8 cellular contexts compared by ENCODE assay signal in the genomic region with DNA sequence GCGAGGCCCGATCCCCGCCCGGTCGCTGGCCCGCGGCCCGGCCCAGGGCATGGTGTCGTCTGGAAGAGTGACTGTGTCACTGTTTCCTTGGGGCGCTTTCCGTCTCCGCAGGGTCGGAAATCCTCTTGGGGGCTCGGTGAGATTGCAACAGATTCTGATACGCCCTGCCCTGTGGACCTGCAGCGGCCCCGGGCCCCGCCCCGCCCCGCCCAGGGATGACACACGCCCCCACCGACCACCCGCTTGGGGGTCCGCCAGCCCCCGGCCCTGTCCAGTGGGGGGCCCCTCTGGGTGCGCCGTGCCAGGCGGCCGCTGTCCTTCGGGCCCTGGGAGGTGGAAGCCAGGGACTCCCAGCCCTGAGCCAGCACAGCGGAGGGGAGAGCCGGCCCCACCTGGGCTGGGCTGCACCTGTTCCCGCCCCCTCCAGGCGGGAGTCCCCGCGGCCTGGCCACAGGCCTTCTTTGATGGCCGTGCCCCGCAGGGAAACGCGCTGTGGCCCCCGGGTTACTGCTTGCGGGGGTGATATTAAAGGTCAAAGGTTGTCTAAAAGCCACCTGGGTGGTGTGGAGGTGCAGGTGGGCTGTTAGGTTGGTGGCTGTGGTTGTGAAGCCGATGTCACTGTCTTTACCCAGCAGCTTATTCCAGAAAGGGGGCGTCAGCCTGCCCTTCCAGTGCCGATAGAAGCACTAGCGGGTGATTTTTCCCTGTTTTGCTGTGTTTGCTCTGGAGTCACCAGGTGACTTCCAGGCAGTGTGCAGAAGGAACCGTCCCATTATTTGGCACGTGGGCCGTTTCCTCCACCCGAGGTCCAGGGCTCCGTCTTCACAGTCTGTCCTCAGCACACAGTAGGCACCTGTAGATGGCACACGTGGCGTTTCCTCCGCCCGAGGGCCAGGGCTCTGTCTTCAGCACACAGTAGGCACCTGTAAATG. TPM values are rescaled to one million over a fixed set of nuclear protein-coding genes. Genes with fewer than 3 reads are reported as not detected.
DNase-seq lines count a peak whose midpoint lies in the region; ATAC-seq and TF ChIP-seq lines count a peak whose summit lies in the region.

No MANE protein-coding gene starts in this region.

- peaks cover 6 to 7% of the 10 kb centered on the region in 2 donors for H3K27me3 Mint-ChIP-seq in CD8-positive, alpha-beta memory T cell

- H3K4me1 Mint-ChIP-seq in CD8-positive, alpha-beta memory T cell, result peaks cover 20 to 22% (median 22%) of the 10 kb centered on the region in 3 donors

- peaks cover 19% of the 10 kb centered on the region for H3K27me3 ChIP-seq in CD8-positive, alpha-beta memory T cell (ENCODE audit: insufficient read depth, low read length, poor library complexity, severe bottlenecking)
- H3K27me3 ChIP-seq in HCT116 (ENCODE audit: insufficient read depth, low read length) (no peaks in the 10 kb centered on the region), muscle layer of colon (ENCODE audit: control insufficient read depth in 1 of 2, insufficient read depth in 2 of 2, low read length in 2 of 2) (peaks cover 2 to 30% of the 10 kb centered on the region in 2 donors)

- DNase-seq in CD8-positive, alpha-beta memory T cell, result peak; percentile 20 to 61 (median 36)
- no peak for DNase-seq in HCT116 (ENCODE audit: low read depth, low spot score)
- DNase-seq in SK-N-MC (ENCODE audit: low read depth, low spot score), result no peak
- no peak for DNase-seq in choroid plexus epithelial cell (ENCODE audit: low read depth)
- DNase-seq in SW 1271 (lab: John Stamatoyannopoulos, UW), result no peak
- DNase-seq in NCI-H1105 (lab: John Stamatoyannopoulos, UW), result no peak
- no peak for DNase-seq in superior temporal gyrus (ENCODE audit: extremely low spot score)

- no peak for TF ChIP-seq RAD21 in HCT116 (IDR thresholded peaks at IDR 0.05; ENCODE audit: low read depth)

- peaks cover 0 to 2% (median 0%) of the 10 kb centered on the region in 3 donors for H3K36me3 Mint-ChIP-seq in CD8-positive, alpha-beta memory T cell

- ATAC-seq in HCT116, result peak; percentile 57

- peak overlapping the region in 4 of 8 donors; percentile 4 to 81 (median 30) for H3K27ac Mint-ChIP-seq in CD8-positive, alpha-beta memory T cell

- CTCF ChIA-PET in CD8-positive, alpha-beta memory T cell (lab: Charles Lee), result interaction anchor here (1.0 to 1.5 kb wide), 4 partner anchors 11 to 223 kb away, joined by 3 to 6 read pairs (median 4); no protein-coding TSS in a partner anchor
- CTCF ChIA-PET in HCT116 (lab: Charles Lee), result interaction anchor here (1.0 to 1.2 kb wide), 2 partner anchors 16 to 281 kb away, joined by 3 to 4 read pairs; partner anchors contain the start of gene TEDC2

- H3K79me2 ChIP-seq in HCT116 (ENCODE audit: insufficient read depth, low read length), result peaks cover 36% of the 10 kb centered on the region; the same call in 1 of the 2 replicates

- intact Hi-C loops in HCT116 (cut with micrococcal nuclease), result no loop called here

- no peaks in the 10 kb centered on the region for H3K9me2 ChIP-seq in HCT116 (ENCODE audit: insufficient read depth)

- no peaks in the 10 kb centered on the region for H4K20me1 ChIP-seq in HCT116 (ENCODE audit: insufficient read depth)

- H3K9ac ChIP-seq in HCT116 (ENCODE audit: low read length) (peak overlapping the region; percentile 67), SK-N-MC (ENCODE audit: insufficient read length) (peak overlapping the region; percentile 73), muscle layer of colon (ENCODE audit: low read length) (no peak overlapping the region)

- H3K4me1 ChIP-seq in CD8-positive, alpha-beta memory T cell (ENCODE audit: insufficient read depth, low read length), result peaks cover 14% of the 10 kb centered on the region
- H3K4me1 ChIP-seq in HCT116 (ENCODE audit: control insufficient read depth in 1 of 2, insufficient read depth in 2 of 2, low read length in 2 of 2), result peaks cover 22 to 41% of the 10 kb centered on the region in 2 experiments
- peaks cover 6% of the 10 kb centered on the region for H3K4me1 ChIP-seq in muscle layer of colon (ENCODE audit: insufficient read depth, low read length)

- no peak overlapping the region for H3K27ac ChIP-seq in CD8-positive, alpha-beta memory T cell (ENCODE audit: low read depth, low read length)
- peak overlapping the region; percentile 71 for H3K27ac ChIP-seq in HCT116 (ENCODE audit: low read depth, low read length)
- H3K27ac ChIP-seq in SK-N-MC, result no peak overlapping the region
- peak overlapping the region; percentile 12 for H3K27ac ChIP-seq in muscle layer of colon (ENCODE audit: low read depth, low read length)

- H2AFZ ChIP-seq in HCT116 (ENCODE audit: low read depth, low read length, poor library complexity, severe bottlenecking), result no peak overlapping the region

- H3K36me3 ChIP-seq in CD8-positive, alpha-beta memory T cell (ENCODE audit: insufficient read depth, low read length), result no peaks in the 10 kb centered on the region
- H3K36me3 ChIP-seq in HCT116 (ENCODE audit: control insufficient read depth in 1 of 2, insufficient read depth in 2 of 2, low read length in 2 of 2) (no peaks in the 10 kb centered on the region), SK-N-MC (ENCODE audit: insufficient read depth, low read length) (no peaks in the 10 kb centered on the region), muscle layer of colon (ENCODE audit: insufficient read depth, low read length) (no peaks in the 10 kb centered on the region)

- H3K9me3 Mint-ChIP-seq in CD8-positive, alpha-beta memory T cell, result no peaks in the 10 kb centered on the region

- no peaks in the 10 kb centered on the region for H3K9me3 ChIP-seq in CD8-positive, alpha-beta memory T cell (ENCODE audit: low read length)
- H3K9me3 ChIP-seq in HCT116 (ENCODE audit: control insufficient read depth in 1 of 2, insufficient read depth in 1 of 2, low read depth in 1 of 2, low read length in 2 of 2), result no peaks in the 10 kb centered on the region
- H3K9me3 ChIP-seq in SK-N-MC (ENCODE audit: low read depth, low read length), result no peaks in the 10 kb centered on the region
- H3K9me3 ChIP-seq in muscle layer of colon (ENCODE audit: low read length), result no peaks in the 10 kb centered on the region

- H3K4me3 Mint-ChIP-seq in CD8-positive, alpha-beta memory T cell, result peak overlapping the region; percentile 66 to 86 (median 79)

- POLR2A ChIA-PET in CD8-positive, alpha-beta memory T cell (lab: Charles Lee), result no interaction called here
- POLR2A ChIA-PET in HCT116 (lab: Charles Lee), result interaction anchor here (1.3 kb wide), 1 partner anchor 16 kb away, joined by 8 read pairs; the partner anchor contains the start of gene TEDC2

- RAD21 ChIA-PET in HCT116 (lab: Charles Lee; ENCODE audit: low non-redundant PET in 1 of 2, low total read pairs in 2 of 2, uncharacterized antibody in 2 of 2, unreplicated experiment in 2 of 2), result interaction anchor here in 1 of 2 experiments (0.8 kb wide), 1 partner anchor 26 kb away, joined by 3 read pairs; no protein-coding TSS in a partner anchor

- TF ChIP-seq CTCF in HCT116 (IDR thresholded peaks at IDR 0.05 in 2 of 3, conservative IDR thresholded peaks at IDR 0.05 in 1 of 3; ENCODE audit: borderline replicate concordance in 1 of 3, insufficient read depth in 1 of 3, low read depth in 2 of 3, low read length in 2 of 3) (no peak), choroid plexus epithelial cell (conservative IDR thresholded peaks at IDR 0.05; ENCODE audit: low read depth, low read length) (no peak)

- no TSS peak for BruUV-seq in HCT116 (replicated peaks; lab: Mats Ljungman, UMichigan)

- H3K4me3 ChIP-seq in CD8-positive, alpha-beta memory T cell (ENCODE audit: low read length), result peak overlapping the region; percentile 41
- peak overlapping the region; percentile 55 to 87 for H3K4me3 ChIP-seq in HCT116 (replicated peaks in 1 of 2; ENCODE audit: low read depth in 1 of 2, low read length in 2 of 2)
- peak overlapping the region; percentile 92 for H3K4me3 ChIP-seq in SK-N-MC
- H3K4me3 ChIP-seq in choroid plexus epithelial cell (ENCODE audit: low read depth, low read length), result peak overlapping the region; percentile 75
- peak overlapping the region; percentile 52 to 55 for H3K4me3 ChIP-seq in muscle layer of colon (ENCODE audit: low read depth in 1 of 2, low read length in 2 of 2)

- H3K4me2 ChIP-seq in HCT116 (ENCODE audit: low read length), result peak overlapping the region; percentile 94

- no peak for TF ChIP-seq POLR2A in HCT116 (IDR thresholded peaks at IDR 0.05; ENCODE audit: borderline replicate concordance, extremely low read depth, insufficient read depth, insufficient read length)

TF ChIP-seq in HCT116, 20 proteins besides CTCF, POLR2A, EP300 and RAD21 (continues in another document):
- TF ChIP-seq TCF7L2 (IDR thresholded peaks at IDR 0.05; ENCODE audit: borderline replicate concordance, extremely low read depth, insufficient read depth, insufficient read length) (peak; percentile 33), CEBPB (IDR thresholded peaks at IDR 0.05; ENCODE audit: low read depth) (no peak)

RNA-seq across cellular contexts. Expression of gene TBC1D24, which starts 0.8 kb away (rescaled TPM):
- 10 to 100 TPM; 28.3 to 32.7 TPM for total RNA-seq in CD8-positive, alpha-beta memory T cell
- 3.5 TPM for polyA plus RNA-seq in CD8-positive, alpha-beta memory T cell
- total RNA-seq in HCT116 (2021; ENCODE audit: unreplicated experiment), result 24.6 TPM
- 8.2 and 8.4 TPM in 2 replicates for polyA plus RNA-seq in HCT116 (2012)

RNA-seq across cellular contexts. Expression of gene NTN3, which starts 4.6 kb away (rescaled TPM):
- not detected for total RNA-seq in CD8-positive, alpha-beta memory T cell
- not detected for polyA plus RNA-seq in CD8-positive, alpha-beta memory T cell
- 0.30 TPM for total RNA-seq in HCT116 (2021; ENCODE audit: unreplicated experiment)
- polyA plus RNA-seq in HCT116 (2012), result 0.17 TPM in 1 of 2 replicates, not detected in the other

RNA-seq across cellular contexts. Expression of gene TEDC2, which starts 15.8 kb away (rescaled TPM):
- total RNA-seq in CD8-positive, alpha-beta memory T cell, result 10 to 100 TPM; 32.1 to 34.2 TPM
- 0.56 TPM for polyA plus RNA-seq in CD8-positive, alpha-beta memory T cell
- 26.5 TPM for total RNA-seq in HCT116 (2021; ENCODE audit: unreplicated experiment)
- 13.4 and 16.8 TPM in 2 replicates for polyA plus RNA-seq in HCT116 (2012)

RNA-seq across cellular contexts. Expression of gene ATP6V0C, which starts 38.1 kb away (rescaled TPM):
- total RNA-seq in CD8-positive, alpha-beta memory T cell, result 100 to 1,000 TPM; 154 to 157 TPM
- polyA plus RNA-seq in CD8-positive, alpha-beta memory T cell, result 101 TPM
- 187 TPM for total RNA-seq in HCT116 (2021; ENCODE audit: unreplicated experiment)
- 186 and 193 TPM in 2 replicates for polyA plus RNA-seq in HCT116 (2012)

RNA-seq across cellular contexts. Expression of gene AMDHD2, which starts 44.5 kb away (rescaled TPM):
- total RNA-seq in CD8-positive, alpha-beta memory T cell, result 10 to 100 TPM; 34.1 to 35.5 TPM
- polyA plus RNA-seq in CD8-positive, alpha-beta memory T cell, result 21.2 TPM
- 42.9 TPM for total RNA-seq in HCT116 (2021; ENCODE audit: unreplicated experiment)
- polyA plus RNA-seq in HCT116 (2012), result 12.6 and 16.4 TPM in 2 replicates

Comparison
In these comparisons a context has a peak if more than half of its experiments do, and no peak if none do; other contexts are left out.
1. DNase-seq: peak in CD8-positive, alpha-beta memory T cell (5 of 5); none in HCT116 (single experiment), SK-N-MC (single experiment), choroid plexus epithelial cell (single experiment), SW 1271 (0 of 2), NCI-H1105 (single experiment) and superior temporal gyrus (single experiment).
2. H3K27ac ChIP-seq: peak in HCT116 (single experiment) and muscle layer of colon (single experiment); none in CD8-positive, alpha-beta memory T cell (single experiment) and SK-N-MC (single experiment).
3. H3K4me3 ChIP-seq: peak in every context shown above with its lines; median percentile 92 in SK-N-MC; 75 in choroid plexus epithelial cell; 71 in HCT116; 54 in muscle layer of colon; 41 in CD8-positive, alpha-beta memory T cell.